1 cellular context compared by ENCODE assay signal in the genomic region with DNA sequence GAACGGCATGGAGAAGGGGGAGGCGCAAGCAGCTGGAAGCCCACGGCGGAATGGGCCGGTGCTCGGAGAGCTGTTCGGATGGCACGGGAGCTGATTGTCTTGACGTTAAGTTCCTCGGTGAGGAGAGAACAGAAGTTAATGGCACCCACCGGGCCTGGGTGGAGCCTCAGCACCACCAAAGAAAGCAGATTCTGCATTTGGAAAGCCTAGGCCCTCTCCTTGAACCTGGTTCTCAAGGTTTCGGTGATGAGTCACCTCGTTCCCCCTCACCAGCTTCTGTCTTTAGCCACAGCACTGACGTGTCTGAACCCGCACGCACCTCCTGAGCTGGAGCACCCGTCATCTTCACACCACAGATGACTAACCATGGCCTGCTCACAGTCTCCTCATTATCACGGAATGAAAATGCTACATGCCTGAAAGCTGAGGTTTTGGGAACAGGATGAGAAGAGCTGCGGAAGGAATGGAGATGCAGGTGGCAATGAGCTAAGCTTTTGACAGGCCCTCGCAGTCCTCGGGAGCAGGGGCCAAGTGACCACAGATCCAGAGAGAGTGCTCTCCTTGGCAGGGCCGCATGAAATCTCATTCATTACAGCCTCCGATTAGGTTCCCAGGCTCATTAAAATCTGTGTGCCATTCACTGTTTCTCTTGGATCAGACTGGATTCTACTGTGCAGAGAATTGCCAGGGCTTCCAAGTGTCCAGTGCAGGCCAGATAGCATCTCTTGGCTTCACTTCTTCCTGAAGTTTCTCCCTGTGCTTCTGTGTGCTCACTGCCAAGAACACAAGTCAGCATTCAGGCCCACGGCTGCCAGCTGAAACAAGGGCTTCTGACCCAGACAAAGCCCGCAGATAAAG.
TF ChIP-seq lines count a peak whose summit lies in the region.

No MANE protein-coding gene starts in this region.

TF ChIP-seq in K562, 482 proteins besides CTCF, POLR2A, EP300 and RAD21 (continued from another document and continues in another):
- TF ChIP-seq STAG1 (CRISPR knock-in tag; IDR thresholded peaks at IDR 0.05; ENCODE audit: borderline replicate concordance) (no peak), TBP (optimal IDR thresholded peaks at IDR 0.05; ENCODE audit: low read depth, low read length) (no peak), MCM7 (IDR thresholded peaks at IDR 0.05) (no peak), ARID1B (IDR thresholded peaks at IDR 0.05) (peak; percentile 72; the same call in 1 of the 2 replicates), KAT7 (CRISPR knock-in tag; IDR thresholded peaks at IDR 0.05; ENCODE audit: borderline replicate concordance) (no peak), MYC (IDR thresholded peaks at IDR 0.05; ENCODE audit: low read depth, low read length) (no peak), MYC (CRISPR knock-in tag; IDR thresholded peaks at IDR 0.05; ENCODE audit: borderline replicate concordance, low read depth) (no peak), HDAC2 (IDR thresholded peaks at IDR 0.05) (no peak), SOX6 (IDR thresholded peaks at IDR 0.05) (no peak), YBX1 (IDR thresholded peaks at IDR 0.05) (no peak), SNIP1 (IDR thresholded peaks at IDR 0.05; ENCODE audit: low read depth) (no peak), ZNF224 (CRISPR knock-in tag; IDR thresholded peaks at IDR 0.05) (no peak), ZFPM2 (CRISPR knock-in tag; IDR thresholded peaks at IDR 0.05) (no peak), ZKSCAN1 (IDR thresholded peaks at IDR 0.05; ENCODE audit: low read depth, low read length) (no peak), LARP7 (IDR thresholded peaks at IDR 0.05) (no peak), ZNF347 (CRISPR knock-in tag; IDR thresholded peaks at IDR 0.05; ENCODE audit: low read depth) (no peak), TFAM (CRISPR knock-in tag; conservative IDR thresholded peaks at IDR 0.05) (no peak), ZBTB7A (IDR thresholded peaks at IDR 0.05; ENCODE audit: borderline replicate concordance, control insufficient read depth, low read depth, low read length) (no peak), NR2C2 (CRISPR knock-in tag; IDR thresholded peaks at IDR 0.05) (no peak), NR2C2 (tag; IDR thresholded peaks at IDR 0.05) (peak; percentile 34; the same call in 1 of the 2 replicates), ZFP36 (IDR thresholded peaks at IDR 0.05; ENCODE audit: low read depth, low read length, partially characterized antibody) (no peak), ZNF717 (CRISPR knock-in tag; IDR thresholded peaks at IDR 0.05) (no peak), TARDBP (IDR thresholded peaks at IDR 0.05) (no peak), SPI1 (IDR thresholded peaks at IDR 0.05; ENCODE audit: borderline replicate concordance, low read depth, low read length) (no peak), THRAP3 (IDR thresholded peaks at IDR 0.05; ENCODE audit: borderline replicate concordance) (no peak), KDM2B (CRISPR knock-in tag; IDR thresholded peaks at IDR 0.05) (no peak), NR4A1 (CRISPR knock-in tag; IDR thresholded peaks at IDR 0.05) (no peak), NR4A1 (tag; IDR thresholded peaks at IDR 0.05) (no peak)
- TF ChIP-seq, protein P1, sequence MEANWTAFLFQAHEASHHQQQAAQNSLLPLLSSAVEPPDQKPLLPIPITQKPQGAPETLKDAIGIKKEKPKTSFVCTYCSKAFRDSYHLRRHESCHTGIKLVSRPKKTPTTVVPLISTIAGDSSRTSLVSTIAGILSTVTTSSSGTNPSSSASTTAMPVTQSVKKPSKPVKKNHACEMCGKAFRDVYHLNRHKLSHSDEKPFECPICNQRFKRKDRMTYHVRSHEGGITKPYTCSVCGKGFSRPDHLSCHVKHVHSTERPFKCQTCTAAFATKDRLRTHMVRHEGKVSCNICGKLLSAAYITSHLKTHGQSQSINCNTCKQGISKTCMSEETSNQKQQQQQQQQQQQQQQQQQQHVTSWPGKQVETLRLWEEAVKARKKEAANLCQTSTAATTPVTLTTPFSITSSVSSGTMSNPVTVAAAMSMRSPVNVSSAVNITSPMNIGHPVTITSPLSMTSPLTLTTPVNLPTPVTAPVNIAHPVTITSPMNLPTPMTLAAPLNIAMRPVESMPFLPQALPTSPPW (CRISPR knock-in tag; IDR thresholded peaks at IDR 0.05), result peak; percentile 21; the same call in 1 of the 2 replicates
- TF ChIP-seq, protein P2, sequence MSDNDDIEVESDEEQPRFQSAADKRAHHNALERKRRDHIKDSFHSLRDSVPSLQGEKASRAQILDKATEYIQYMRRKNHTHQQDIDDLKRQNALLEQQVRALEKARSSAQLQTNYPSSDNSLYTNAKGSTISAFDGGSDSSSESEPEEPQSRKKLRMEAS (CRISPR knock-in tag; IDR thresholded peaks at IDR 0.05), result peak; percentile 71; the same call in 1 of the 2 replicates
- TF ChIP-seq, protein P3, sequence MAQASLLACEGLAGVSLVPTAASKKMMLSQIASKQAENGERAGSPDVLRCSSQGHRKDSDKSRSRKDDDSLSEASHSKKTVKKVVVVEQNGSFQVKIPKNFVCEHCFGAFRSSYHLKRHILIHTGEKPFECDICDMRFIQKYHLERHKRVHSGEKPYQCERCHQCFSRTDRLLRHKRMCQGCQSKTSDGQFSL (CRISPR knock-in tag; IDR thresholded peaks at IDR 0.05), result no peak
- TF ChIP-seq, protein P3 (tag; IDR thresholded peaks at IDR 0.05), result no peak
- TF ChIP-seq, protein P4, sequence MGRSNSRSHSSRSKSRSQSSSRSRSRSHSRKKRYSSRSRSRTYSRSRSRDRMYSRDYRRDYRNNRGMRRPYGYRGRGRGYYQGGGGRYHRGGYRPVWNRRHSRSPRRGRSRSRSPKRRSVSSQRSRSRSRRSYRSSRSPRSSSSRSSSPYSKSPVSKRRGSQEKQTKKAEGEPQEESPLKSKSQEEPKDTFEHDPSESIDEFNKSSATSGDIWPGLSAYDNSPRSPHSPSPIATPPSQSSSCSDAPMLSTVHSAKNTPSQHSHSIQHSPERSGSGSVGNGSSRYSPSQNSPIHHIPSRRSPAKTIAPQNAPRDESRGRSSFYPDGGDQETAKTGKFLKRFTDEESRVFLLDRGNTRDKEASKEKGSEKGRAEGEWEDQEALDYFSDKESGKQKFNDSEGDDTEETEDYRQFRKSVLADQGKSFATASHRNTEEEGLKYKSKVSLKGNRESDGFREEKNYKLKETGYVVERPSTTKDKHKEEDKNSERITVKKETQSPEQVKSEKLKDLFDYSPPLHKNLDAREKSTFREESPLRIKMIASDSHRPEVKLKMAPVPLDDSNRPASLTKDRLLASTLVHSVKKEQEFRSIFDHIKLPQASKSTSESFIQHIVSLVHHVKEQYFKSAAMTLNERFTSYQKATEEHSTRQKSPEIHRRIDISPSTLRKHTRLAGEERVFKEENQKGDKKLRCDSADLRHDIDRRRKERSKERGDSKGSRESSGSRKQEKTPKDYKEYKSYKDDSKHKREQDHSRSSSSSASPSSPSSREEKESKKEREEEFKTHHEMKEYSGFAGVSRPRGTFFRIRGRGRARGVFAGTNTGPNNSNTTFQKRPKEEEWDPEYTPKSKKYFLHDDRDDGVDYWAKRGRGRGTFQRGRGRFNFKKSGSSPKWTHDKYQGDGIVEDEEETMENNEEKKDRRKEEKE (IDR thresholded peaks at IDR 0.05; ENCODE audit: borderline replicate concordance in 1 of 2, control insufficient read depth in 1 of 2, low read depth in 2 of 2, low read length in 1 of 2), result no peak
- TF ChIP-seq, protein P5, sequence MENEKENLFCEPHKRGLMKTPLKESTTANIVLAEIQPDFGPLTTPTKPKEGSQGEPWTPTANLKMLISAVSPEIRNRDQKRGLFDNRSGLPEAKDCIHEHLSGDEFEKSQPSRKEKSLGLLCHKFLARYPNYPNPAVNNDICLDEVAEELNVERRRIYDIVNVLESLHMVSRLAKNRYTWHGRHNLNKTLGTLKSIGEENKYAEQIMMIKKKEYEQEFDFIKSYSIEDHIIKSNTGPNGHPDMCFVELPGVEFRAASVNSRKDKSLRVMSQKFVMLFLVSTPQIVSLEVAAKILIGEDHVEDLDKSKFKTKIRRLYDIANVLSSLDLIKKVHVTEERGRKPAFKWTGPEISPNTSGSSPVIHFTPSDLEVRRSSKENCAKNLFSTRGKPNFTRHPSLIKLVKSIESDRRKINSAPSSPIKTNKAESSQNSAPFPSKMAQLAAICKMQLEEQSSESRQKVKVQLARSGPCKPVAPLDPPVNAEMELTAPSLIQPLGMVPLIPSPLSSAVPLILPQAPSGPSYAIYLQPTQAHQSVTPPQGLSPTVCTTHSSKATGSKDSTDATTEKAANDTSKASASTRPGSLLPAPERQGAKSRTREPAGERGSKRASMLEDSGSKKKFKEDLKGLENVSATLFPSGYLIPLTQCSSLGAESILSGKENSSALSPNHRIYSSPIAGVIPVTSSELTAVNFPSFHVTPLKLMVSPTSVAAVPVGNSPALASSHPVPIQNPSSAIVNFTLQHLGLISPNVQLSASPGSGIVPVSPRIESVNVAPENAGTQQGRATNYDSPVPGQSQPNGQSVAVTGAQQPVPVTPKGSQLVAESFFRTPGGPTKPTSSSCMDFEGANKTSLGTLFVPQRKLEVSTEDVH (IDR thresholded peaks at IDR 0.05; ENCODE audit: low read depth, partially characterized antibody), result no peak
- TF ChIP-seq, protein P6, sequence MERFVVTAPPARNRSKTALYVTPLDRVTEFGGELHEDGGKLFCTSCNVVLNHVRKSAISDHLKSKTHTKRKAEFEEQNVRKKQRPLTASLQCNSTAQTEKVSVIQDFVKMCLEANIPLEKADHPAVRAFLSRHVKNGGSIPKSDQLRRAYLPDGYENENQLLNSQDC (CRISPR knock-in tag; IDR thresholded peaks at IDR 0.05), result no peak
- TF ChIP-seq, protein P7, sequence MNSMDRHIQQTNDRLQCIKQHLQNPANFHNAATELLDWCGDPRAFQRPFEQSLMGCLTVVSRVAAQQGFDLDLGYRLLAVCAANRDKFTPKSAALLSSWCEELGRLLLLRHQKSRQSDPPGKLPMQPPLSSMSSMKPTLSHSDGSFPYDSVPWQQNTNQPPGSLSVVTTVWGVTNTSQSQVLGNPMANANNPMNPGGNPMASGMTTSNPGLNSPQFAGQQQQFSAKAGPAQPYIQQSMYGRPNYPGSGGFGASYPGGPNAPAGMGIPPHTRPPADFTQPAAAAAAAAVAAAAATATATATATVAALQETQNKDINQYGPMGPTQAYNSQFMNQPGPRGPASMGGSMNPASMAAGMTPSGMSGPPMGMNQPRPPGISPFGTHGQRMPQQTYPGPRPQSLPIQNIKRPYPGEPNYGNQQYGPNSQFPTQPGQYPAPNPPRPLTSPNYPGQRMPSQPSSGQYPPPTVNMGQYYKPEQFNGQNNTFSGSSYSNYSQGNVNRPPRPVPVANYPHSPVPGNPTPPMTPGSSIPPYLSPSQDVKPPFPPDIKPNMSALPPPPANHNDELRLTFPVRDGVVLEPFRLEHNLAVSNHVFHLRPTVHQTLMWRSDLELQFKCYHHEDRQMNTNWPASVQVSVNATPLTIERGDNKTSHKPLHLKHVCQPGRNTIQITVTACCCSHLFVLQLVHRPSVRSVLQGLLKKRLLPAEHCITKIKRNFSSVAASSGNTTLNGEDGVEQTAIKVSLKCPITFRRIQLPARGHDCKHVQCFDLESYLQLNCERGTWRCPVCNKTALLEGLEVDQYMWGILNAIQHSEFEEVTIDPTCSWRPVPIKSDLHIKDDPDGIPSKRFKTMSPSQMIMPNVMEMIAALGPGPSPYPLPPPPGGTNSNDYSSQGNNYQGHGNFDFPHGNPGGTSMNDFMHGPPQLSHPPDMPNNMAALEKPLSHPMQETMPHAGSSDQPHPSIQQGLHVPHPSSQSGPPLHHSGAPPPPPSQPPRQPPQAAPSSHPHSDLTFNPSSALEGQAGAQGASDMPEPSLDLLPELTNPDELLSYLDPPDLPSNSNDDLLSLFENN (IDR thresholded peaks at IDR 0.05; ENCODE audit: low read depth in 2 of 2, low read length in 2 of 2), result no peak
- TF ChIP-seq, protein P8, sequence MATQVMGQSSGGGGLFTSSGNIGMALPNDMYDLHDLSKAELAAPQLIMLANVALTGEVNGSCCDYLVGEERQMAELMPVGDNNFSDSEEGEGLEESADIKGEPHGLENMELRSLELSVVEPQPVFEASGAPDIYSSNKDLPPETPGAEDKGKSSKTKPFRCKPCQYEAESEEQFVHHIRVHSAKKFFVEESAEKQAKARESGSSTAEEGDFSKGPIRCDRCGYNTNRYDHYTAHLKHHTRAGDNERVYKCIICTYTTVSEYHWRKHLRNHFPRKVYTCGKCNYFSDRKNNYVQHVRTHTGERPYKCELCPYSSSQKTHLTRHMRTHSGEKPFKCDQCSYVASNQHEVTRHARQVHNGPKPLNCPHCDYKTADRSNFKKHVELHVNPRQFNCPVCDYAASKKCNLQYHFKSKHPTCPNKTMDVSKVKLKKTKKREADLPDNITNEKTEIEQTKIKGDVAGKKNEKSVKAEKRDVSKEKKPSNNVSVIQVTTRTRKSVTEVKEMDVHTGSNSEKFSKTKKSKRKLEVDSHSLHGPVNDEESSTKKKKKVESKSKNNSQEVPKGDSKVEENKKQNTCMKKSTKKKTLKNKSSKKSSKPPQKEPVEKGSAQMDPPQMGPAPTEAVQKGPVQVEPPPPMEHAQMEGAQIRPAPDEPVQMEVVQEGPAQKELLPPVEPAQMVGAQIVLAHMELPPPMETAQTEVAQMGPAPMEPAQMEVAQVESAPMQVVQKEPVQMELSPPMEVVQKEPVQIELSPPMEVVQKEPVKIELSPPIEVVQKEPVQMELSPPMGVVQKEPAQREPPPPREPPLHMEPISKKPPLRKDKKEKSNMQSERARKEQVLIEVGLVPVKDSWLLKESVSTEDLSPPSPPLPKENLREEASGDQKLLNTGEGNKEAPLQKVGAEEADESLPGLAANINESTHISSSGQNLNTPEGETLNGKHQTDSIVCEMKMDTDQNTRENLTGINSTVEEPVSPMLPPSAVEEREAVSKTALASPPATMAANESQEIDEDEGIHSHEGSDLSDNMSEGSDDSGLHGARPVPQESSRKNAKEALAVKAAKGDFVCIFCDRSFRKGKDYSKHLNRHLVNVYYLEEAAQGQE (CRISPR knock-in tag; IDR thresholded peaks at IDR 0.05; ENCODE audit: low read depth), result no peak
- TF ChIP-seq, protein P9, sequence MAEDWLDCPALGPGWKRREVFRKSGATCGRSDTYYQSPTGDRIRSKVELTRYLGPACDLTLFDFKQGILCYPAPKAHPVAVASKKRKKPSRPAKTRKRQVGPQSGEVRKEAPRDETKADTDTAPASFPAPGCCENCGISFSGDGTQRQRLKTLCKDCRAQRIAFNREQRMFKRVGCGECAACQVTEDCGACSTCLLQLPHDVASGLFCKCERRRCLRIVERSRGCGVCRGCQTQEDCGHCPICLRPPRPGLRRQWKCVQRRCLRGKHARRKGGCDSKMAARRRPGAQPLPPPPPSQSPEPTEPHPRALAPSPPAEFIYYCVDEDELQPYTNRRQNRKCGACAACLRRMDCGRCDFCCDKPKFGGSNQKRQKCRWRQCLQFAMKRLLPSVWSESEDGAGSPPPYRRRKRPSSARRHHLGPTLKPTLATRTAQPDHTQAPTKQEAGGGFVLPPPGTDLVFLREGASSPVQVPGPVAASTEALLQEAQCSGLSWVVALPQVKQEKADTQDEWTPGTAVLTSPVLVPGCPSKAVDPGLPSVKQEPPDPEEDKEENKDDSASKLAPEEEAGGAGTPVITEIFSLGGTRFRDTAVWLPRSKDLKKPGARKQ (CRISPR knock-in tag; IDR thresholded peaks at IDR 0.05), result no peak
